1 cellular context compared by ENCODE assay signal in genomic region chr12:88325076-88325827, GRCh38.
TF ChIP-seq lines count a peak whose summit lies in the region.

No MANE protein-coding gene starts in this region.

TF ChIP-seq in HepG2, 621 proteins besides CTCF, POLR2A, EP300 and RAD21 (continued from another document):
- TF ChIP-seq ZNF318 (CRISPR knock-in tag; IDR thresholded peaks at IDR 0.05) (no peak), CSRNP2 (CRISPR knock-in tag; conservative IDR thresholded peaks at IDR 0.05; ENCODE audit: low read depth) (no peak), ZNF101 (CRISPR knock-in tag; IDR thresholded peaks at IDR 0.05; ENCODE audit: borderline replicate concordance, low read depth) (no peak), MYPOP (CRISPR knock-in tag; IDR thresholded peaks at IDR 0.05) (no peak)
